ENCODE assay signal across 8 cellular contexts in genomic region chr6:73180718-73181619, GRCh38. TPM values are rescaled to one million over a fixed set of nuclear protein-coding genes. Genes with fewer than 3 reads are reported as not detected.
DNase-seq lines count a peak whose midpoint lies in the region; ATAC-seq and TF ChIP-seq lines count a peak whose summit lies in the region.

No MANE protein-coding gene starts in this region.

- DNase-seq in EL (peak; percentile 75), NCI-H460 (ENCODE audit: extremely low read depth, low read depth) (peak; percentile 27), heart right ventricle (no peak), retinal pigment epithelial cell (ENCODE audit: low read depth) (peak; percentile 43)
- no peak for DNase-seq in activated naive CD8-positive, alpha-beta T cell treated with anti-CD3 and anti-CD28 coated beads, Interleukin-2, amount 50 U/mL, for 24 hours
- DNase-seq in activated CD8-positive, alpha-beta memory T cell treated with anti-CD3 and anti-CD28 coated beads, Interleukin-2, amount 50 U/mL, for 48 hours, result no peak

- H3K27me3 Mint-ChIP-seq in activated naive CD8-positive, alpha-beta T cell treated with anti-CD3 and anti-CD28 coated beads, Interleukin-2, amount 50 U/mL, for 24 hours, result no peaks in the 10 kb centered on the region

- ATAC-seq in GM19455 (IDR thresholded peaks at IDR 0.05; ENCODE audit: unreplicated experiment) (peak; percentile 72), HG03442 (IDR thresholded peaks at IDR 0.05; ENCODE audit: unreplicated experiment) (peak; percentile 84), heart right ventricle (peak in 6 of 8 donors; percentile 59 to 79 (median 74))
- ATAC-seq in activated naive CD8-positive, alpha-beta T cell treated with anti-CD3 and anti-CD28 coated beads, Interleukin-2, amount 50 U/mL, for 24 hours, result peak; percentile 73

- peaks cover 0 to 16% (median 0%) of the 10 kb centered on the region in 7 donors for H3K27me3 ChIP-seq in heart right ventricle

- H3K36me3 ChIP-seq in heart right ventricle, result no peaks in the 10 kb centered on the region

- H3K4me3 Mint-ChIP-seq in activated naive CD8-positive, alpha-beta T cell treated with anti-CD3 and anti-CD28 coated beads, Interleukin-2, amount 50 U/mL, for 24 hours, result peak overlapping the region; percentile 13

- H3K36me3 Mint-ChIP-seq in activated naive CD8-positive, alpha-beta T cell treated with anti-CD3 and anti-CD28 coated beads, Interleukin-2, amount 50 U/mL, for 24 hours (ENCODE audit: low read depth), result no peaks in the 10 kb centered on the region

- TF ChIP-seq CTCF in heart right ventricle (IDR thresholded peaks at IDR 0.05) (peak; percentile 24 to 76 (median 70)), retinal pigment epithelial cell (conservative IDR thresholded peaks at IDR 0.05; ENCODE audit: low read depth, low read length) (peak; percentile 93)

- peaks cover 0 to 4% (median 0%) of the 10 kb centered on the region in 9 donors for H3K4me1 ChIP-seq in heart right ventricle

- H3K4me3 ChIP-seq in heart right ventricle, result peak overlapping the region in 5 of 10 donors; percentile 15 to 37 (median 30)
- H3K4me3 ChIP-seq in retinal pigment epithelial cell (ENCODE audit: low read length), result peak overlapping the region; percentile 30

- H3K27ac Mint-ChIP-seq in activated naive CD8-positive, alpha-beta T cell treated with anti-CD3 and anti-CD28 coated beads, Interleukin-2, amount 50 U/mL, for 24 hours, result no peak overlapping the region

- H3K9me3 Mint-ChIP-seq in activated naive CD8-positive, alpha-beta T cell treated with anti-CD3 and anti-CD28 coated beads, Interleukin-2, amount 50 U/mL, for 24 hours, result no peaks in the 10 kb centered on the region

- peaks cover 4% of the 10 kb centered on the region for H3K4me1 Mint-ChIP-seq in activated naive CD8-positive, alpha-beta T cell treated with anti-CD3 and anti-CD28 coated beads, Interleukin-2, amount 50 U/mL, for 24 hours

- no peaks in the 10 kb centered on the region for H3K9me3 ChIP-seq in heart right ventricle

- intact Hi-C loops in heart right ventricle (cut with DNase I), result loop anchor here in 8 of 10 donors (2.0 to 10.0 kb wide), 4 partner anchors 134 to 769 kb away; no protein-coding TSS in a partner anchor

- H3K27ac ChIP-seq in heart right ventricle, result no peak overlapping the region

- WGBS in heart right ventricle, 2 donors, result 13 to 18% methylated on average over 7 of the region's 7 CpGs

RNA-seq across cellular contexts. Expression of gene KHDC1L, which starts 44.3 kb away (rescaled TPM):
- total RNA-seq in NCI-H460 (2014; rRNA removed; shearing (Covaris generic)), result not detected in 2 replicates
- polyA plus RNA-seq in NCI-H460 (2014; cell fraction: nucleus; rRNA removed), result not detected in 2 replicates
- total RNA-seq in heart right ventricle, result not detected
- polyA plus RNA-seq in heart right ventricle, result not detected

Comparison
In these comparisons a context has a peak if more than half of its experiments do, and no peak if none do; other contexts are left out.
1. DNase-seq: peak in EL (single experiment), NCI-H460 (single experiment) and retinal pigment epithelial cell (single experiment); none in activated naive CD8-positive, alpha-beta T cell treated with anti-CD3 and anti-CD28 coated beads, Interleukin-2, amount 50 U/mL, for 24 hours (single experiment), heart right ventricle (0 of 2) and activated CD8-positive, alpha-beta memory T cell treated with anti-CD3 and anti-CD28 coated beads, Interleukin-2, amount 50 U/mL, for 48 hours (single experiment).
2. Peak in every context shown above with its lines, with median percentiles within 50 percentile points of each other: ATAC-seq.